21 cellular contexts compared by ENCODE assay signal in genomic region chr9:86405086-86405491, GRCh38. TPM values are rescaled to one million over a fixed set of nuclear protein-coding genes. Genes with fewer than 3 reads are reported as not detected.
DNase-seq lines count a peak whose midpoint lies in the region; ATAC-seq and TF ChIP-seq lines count a peak whose summit lies in the region.
"Had no signal": no experiment of that assay in that cellular context is flagged by ENCODE, and none has a peak within 500 bp of the region (broad histone marks: within the 10 kb centered on the region; RNA-seq: fewer than 3 reads in every experiment).

No MANE protein-coding gene starts in this region.

- H3K27ac ChIP-seq in 22Rv1 = peak overlapping the region; percentile 72
- peak overlapping the region; percentile 96 for H3K27ac ChIP-seq in foreskin keratinocyte
- H3K27ac ChIP-seq in sigmoid colon = peak overlapping the region; percentile 62 to 81 (median 74)
- H3K27ac ChIP-seq: SJCRH30, tibial nerve had no signal

- H3K27me3 ChIP-seq in adipocyte (replicated peaks; ENCODE audit: control insufficient read depth, insufficient read depth, low read length) = no peaks in the 10 kb centered on the region
- H3K27me3 ChIP-seq in foreskin keratinocyte = no peaks in the 10 kb centered on the region
- H3K27me3 ChIP-seq in sigmoid colon = no peaks in the 10 kb centered on the region
- H3K27me3 ChIP-seq: SJCRH30, tibial nerve had no signal

- TF ChIP-seq EP300 in sigmoid colon (IDR thresholded peaks at IDR 0.05) = no peak

- H3K36me3 ChIP-seq in adipocyte (ENCODE audit: control insufficient read depth, insufficient read depth, low read length, severe bottlenecking) = no peaks in the 10 kb centered on the region
- no peaks in the 10 kb centered on the region for H3K36me3 ChIP-seq in sigmoid colon
- H3K36me3 ChIP-seq: SJCRH30, tibial nerve had no signal

- no peak overlapping the region for H3K4me3 ChIP-seq in adipocyte (ENCODE audit: low read length)
- H3K4me3 ChIP-seq in sigmoid colon = no peak overlapping the region
- H3K4me3 ChIP-seq: tibial nerve had no signal

- TF ChIP-seq CTCF in 22Rv1 (IDR thresholded peaks at IDR 0.05) (no peak), foreskin keratinocyte (conservative IDR thresholded peaks at IDR 0.05) (no peak), sigmoid colon (IDR thresholded peaks at IDR 0.05) (no peak)

- H3K9me3 ChIP-seq in adipocyte (ENCODE audit: control insufficient read depth, low read length) (no peaks in the 10 kb centered on the region), sigmoid colon (no peaks in the 10 kb centered on the region)
- H3K9me3 ChIP-seq: tibial nerve had no signal

- H3K36me3 Mint-ChIP-seq in activated naive CD4-positive, alpha-beta T cell treated with anti-CD3 and anti-CD28 coated beads, Interleukin-2, amount 50 U/mL, for 72 hours = no peaks in the 10 kb centered on the region
- H3K36me3 Mint-ChIP-seq: activated naive CD8-positive, alpha-beta T cell; brain had no signal

- H3K27ac Mint-ChIP-seq in activated naive CD4-positive, alpha-beta T cell treated with anti-CD3 and anti-CD28 coated beads, Interleukin-2, amount 50 U/mL, for 72 hours = no peak overlapping the region
- H3K27ac Mint-ChIP-seq: activated B cell treated with CpG ODN at 0.5 μM for 24 hours; activated naive CD8-positive, alpha-beta T cell; CD4-positive, alpha-beta T cell; H9 had no signal

- peaks cover 40% of the 10 kb centered on the region for H3K4me1 ChIP-seq in adipocyte (ENCODE audit: control insufficient read depth, insufficient read depth, low read length)
- peaks cover 35% of the 10 kb centered on the region for H3K4me1 ChIP-seq in foreskin keratinocyte
- H3K4me1 ChIP-seq in sigmoid colon = peaks cover 0 to 43% (median 27%) of the 10 kb centered on the region in 4 donors

- TF ChIP-seq POLR2A in sigmoid colon (IDR thresholded peaks at IDR 0.05) = no peak

- peak overlapping the region; percentile 15 for H3K9ac ChIP-seq in adipocyte (ENCODE audit: low read length)

- H3K9me3 Mint-ChIP-seq in activated naive CD4-positive, alpha-beta T cell treated with anti-CD3 and anti-CD28 coated beads, Interleukin-2, amount 50 U/mL, for 72 hours = no peaks in the 10 kb centered on the region
- H3K9me3 Mint-ChIP-seq: activated B cell treated with CpG ODN at 0.5 μM for 24 hours; brain; CD4-positive, alpha-beta T cell; dendritic cell treated with granulocyte-macrophage colony-stimulating factor and Interleukin-4, amounts not matched to agents 40 ng/mL and 50 ng/mL, for 4 days had no signal

- ATAC-seq in foreskin keratinocyte (no peak), HG03097 (IDR thresholded peaks at IDR 0.05; ENCODE audit: low FRiP score, unreplicated experiment) (no peak)
- ATAC-seq in activated naive CD4-positive, alpha-beta T cell treated with anti-CD3 and anti-CD28 coated beads, Interleukin-2, amount 50 U/mL, for 72 hours = no peak
- ATAC-seq: left colon had no signal

- intact Hi-C loops in sigmoid colon (cut with DNase I) = loop anchor here (5.0 kb wide), 1 partner anchor 48 kb away; no protein-coding TSS in a partner anchor

- peak; percentile 23 for DNase-seq in adipocyte (ENCODE audit: low read depth)
- DNase-seq in foreskin keratinocyte = no peak
- DNase-seq in sigmoid colon = no peak
- no peak for DNase-seq in activated CD8-positive, alpha-beta memory T cell treated with anti-CD3 and anti-CD28 coated beads for 24 hours
- DNase-seq in activated naive CD4-positive, alpha-beta T cell treated with anti-CD3 and anti-CD28 coated beads, Interleukin-2, amount 50 U/mL, for 72 hours (ENCODE audit: low spot score in 2 of 2) = no peak
- no peak for DNase-seq in GDM1 (lab: John Stamatoyannopoulos, UW)
- DNase-seq: activated B cell treated with CpG ODN at 0.5 μM for 24 hours; CD4-positive, alpha-beta T cell; H9; left colon; NCI-H2171 treated with DMSO at 0.1 percent for 48 hours; NCI-H748 treated with DMSO at 0.1 percent for 48 hours; retina; T-helper 2 cell had no signal

- WGBS in sigmoid colon, 2 donors = 18 to 60% methylated on average over 2 of the region's 2 CpGs

RNA-seq across cellular contexts. Expression of gene TUT7, which starts 50.9 kb away (rescaled TPM):
- 26.1 and 29.8 TPM in 2 replicates for total RNA-seq in foreskin keratinocyte
- 7.3 and 7.7 TPM in 2 replicates for polyA plus RNA-seq in foreskin keratinocyte
- 10 to 100 TPM; 39.2 to 59.0 (median 48.2) TPM for total RNA-seq in sigmoid colon
- 10 to 100 TPM; 11.6 to 14.8 (median 12.6) TPM for polyA plus RNA-seq in sigmoid colon
- 10 to 100 TPM; 33.7 to 45.3 TPM for total RNA-seq in activated naive CD4-positive, alpha-beta T cell treated with anti-CD3 and anti-CD28 coated beads, Interleukin-2, amount 50 U/mL, for 72 hours
